Comparison of ENCODE assay signal across 1 cellular context in genomic region chr17:57909548-57909947, GRCh38.
TF ChIP-seq lines count a peak whose summit lies in the region.

No MANE protein-coding gene starts in this region.

TF ChIP-seq in IMR-90, 13 proteins besides CTCF, POLR2A, EP300 and RAD21 (continued from another document):
- TF ChIP-seq, protein P1, sequence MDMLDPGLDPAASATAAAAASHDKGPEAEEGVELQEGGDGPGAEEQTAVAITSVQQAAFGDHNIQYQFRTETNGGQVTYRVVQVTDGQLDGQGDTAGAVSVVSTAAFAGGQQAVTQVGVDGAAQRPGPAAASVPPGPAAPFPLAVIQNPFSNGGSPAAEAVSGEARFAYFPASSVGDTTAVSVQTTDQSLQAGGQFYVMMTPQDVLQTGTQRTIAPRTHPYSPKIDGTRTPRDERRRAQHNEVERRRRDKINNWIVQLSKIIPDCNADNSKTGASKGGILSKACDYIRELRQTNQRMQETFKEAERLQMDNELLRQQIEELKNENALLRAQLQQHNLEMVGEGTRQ (IDR thresholded peaks at IDR 0.05; ENCODE audit: low read depth, low read length): no peak
- TF ChIP-seq MXI1 (IDR thresholded peaks at IDR 0.05; ENCODE audit: borderline replicate concordance, low read depth, low read length): no peak
- TF ChIP-seq CHD1 (IDR thresholded peaks at IDR 0.05; ENCODE audit: low read depth, low read length): no peak
- TF ChIP-seq FOS (IDR thresholded peaks at IDR 0.05; ENCODE audit: low read depth, low read length): no peak
- no peak for TF ChIP-seq MAZ (IDR thresholded peaks at IDR 0.05; ENCODE audit: borderline replicate concordance, low read depth, low read length)
- TF ChIP-seq SMC3 (IDR thresholded peaks at IDR 0.05; ENCODE audit: low read depth, low read length): no peak
- TF ChIP-seq MAFK (IDR thresholded peaks at IDR 0.05; ENCODE audit: low read depth, low read length): no peak
- TF ChIP-seq ELK1 (IDR thresholded peaks at IDR 0.05; ENCODE audit: borderline replicate concordance, low read depth, low read length): no peak
- no peak for TF ChIP-seq NFE2L2 (IDR thresholded peaks at IDR 0.05; ENCODE audit: low read depth, low read length)
